In genomic region chr9:109083141-109083540, GRCh38 we compare ENCODE assay signal across 16 cellular contexts.
DNase-seq lines count a peak whose midpoint lies in the region; ATAC-seq, FAIRE-seq and TF ChIP-seq lines count a peak whose summit lies in the region.
"Had no signal": no experiment of that assay in that cellular context is flagged by ENCODE, and none has a peak within 500 bp of the region (broad histone marks: within the 10 kb centered on the region; RNA-seq: fewer than 3 reads in every experiment).

No MANE protein-coding gene starts in this region.

- no peak for TF ChIP-seq CTCF in nephron progenitor cell (IDR thresholded peaks at IDR 0.05)

- H3K9me3 Mint-ChIP-seq in activated T-cell treated with anti-CD3 and anti-CD28 coated beads, Interleukin-2, amount 50 U/mL, for 24 hours, result no peaks in the 10 kb centered on the region
- no peaks in the 10 kb centered on the region for H3K9me3 Mint-ChIP-seq in activated naive CD8-positive, alpha-beta T cell treated with anti-CD3 and anti-CD28 coated beads, Interleukin-2, amount 50 U/mL, for 24 hours
- H3K9me3 Mint-ChIP-seq in nephron progenitor cell, result no peaks in the 10 kb centered on the region

- ATAC-seq in activated naive CD8-positive, alpha-beta T cell treated with anti-CD3 and anti-CD28 coated beads, Interleukin-2, amount 50 U/mL, for 24 hours, result no peak
- ATAC-seq in HG02840 (IDR thresholded peaks at IDR 0.05; ENCODE audit: low FRiP score, unreplicated experiment), result no peak
- ATAC-seq: GM12878 had no signal

- DNase-seq in activated T-cell treated with anti-CD3 and anti-CD28 coated beads, Interleukin-2, amount 50 U/mL, for 24 hours, result no peak
- DNase-seq in activated T-cell treated with anti-CD3 and anti-CD28 coated beads, Interleukin-2, amount 50 U/mL, for 48 hours, result no peak
- DNase-seq in H54 (ENCODE audit: insufficient read length, low spot score) (no peak), nephron progenitor cell (no peak), epidermal melanocyte (ENCODE audit: insufficient read length, low spot score) (no peak)
- no peak for DNase-seq in activated naive CD8-positive, alpha-beta T cell treated with anti-CD3 and anti-CD28 coated beads, Interleukin-2, amount 50 U/mL, for 24 hours
- DNase-seq: 8988T, AML-193, Calu3, DMS 273 treated with DMSO at 0.1 percent for 48 hours, DMS79, H7 had no signal

- H3K4me3 Mint-ChIP-seq in activated T-cell treated with anti-CD3 and anti-CD28 coated beads, Interleukin-2, amount 50 U/mL, for 24 hours, result no peak overlapping the region
- H3K4me3 Mint-ChIP-seq in activated naive CD8-positive, alpha-beta T cell treated with anti-CD3 and anti-CD28 coated beads, Interleukin-2, amount 50 U/mL, for 24 hours, result no peak overlapping the region
- no peak overlapping the region for H3K4me3 Mint-ChIP-seq in nephron progenitor cell

- peak overlapping the region; percentile 4 for H3K27ac Mint-ChIP-seq in activated T-cell treated with anti-CD3 and anti-CD28 coated beads, Interleukin-2, amount 50 U/mL, for 24 hours
- peak overlapping the region; percentile 55 for H3K27ac Mint-ChIP-seq in activated naive CD8-positive, alpha-beta T cell treated with anti-CD3 and anti-CD28 coated beads, Interleukin-2, amount 50 U/mL, for 24 hours
- peak overlapping the region; percentile 53 for H3K27ac Mint-ChIP-seq in nephron progenitor cell

- FAIRE-seq in H54 (lab: Jason Lieb, UNC), result peak; percentile 52
- FAIRE-seq: GM12878, GM18507, HTR-8/SVneo had no signal

- TF ChIP-seq POLR2A in H54 (IDR thresholded peaks at IDR 0.05; ENCODE audit: low read depth, low read length), result no peak

- peaks cover 16% of the 10 kb centered on the region for H3K4me1 Mint-ChIP-seq in activated T-cell treated with anti-CD3 and anti-CD28 coated beads, Interleukin-2, amount 50 U/mL, for 24 hours (ENCODE audit: low read depth)
- H3K4me1 Mint-ChIP-seq in activated naive CD8-positive, alpha-beta T cell treated with anti-CD3 and anti-CD28 coated beads, Interleukin-2, amount 50 U/mL, for 24 hours, result peaks cover 8% of the 10 kb centered on the region
- peaks cover 6% of the 10 kb centered on the region for H3K4me1 Mint-ChIP-seq in nephron progenitor cell

- no peaks in the 10 kb centered on the region for H3K27me3 Mint-ChIP-seq in activated T-cell treated with anti-CD3 and anti-CD28 coated beads, Interleukin-2, amount 50 U/mL, for 24 hours
- H3K27me3 Mint-ChIP-seq in activated naive CD8-positive, alpha-beta T cell treated with anti-CD3 and anti-CD28 coated beads, Interleukin-2, amount 50 U/mL, for 24 hours, result no peaks in the 10 kb centered on the region
- no peaks in the 10 kb centered on the region for H3K27me3 Mint-ChIP-seq in nephron progenitor cell (ENCODE audit: low read depth, poor library complexity)

- peaks cover 85% of the 10 kb centered on the region for H3K36me3 Mint-ChIP-seq in activated T-cell treated with anti-CD3 and anti-CD28 coated beads, Interleukin-2, amount 50 U/mL, for 24 hours (ENCODE audit: low read depth)
- H3K36me3 Mint-ChIP-seq in activated naive CD8-positive, alpha-beta T cell treated with anti-CD3 and anti-CD28 coated beads, Interleukin-2, amount 50 U/mL, for 24 hours (ENCODE audit: low read depth), result peaks cover 63% of the 10 kb centered on the region
- peaks cover 60% of the 10 kb centered on the region for H3K36me3 Mint-ChIP-seq in nephron progenitor cell (ENCODE audit: low read depth)

Comparison
In these comparisons a context has a peak if more than half of its experiments do, and no peak if none do; other contexts are left out.
1. H3K27ac Mint-ChIP-seq: peak in every context shown above with its lines; median percentile 55 in activated naive CD8-positive, alpha-beta T cell treated with anti-CD3 and anti-CD28 coated beads, Interleukin-2, amount 50 U/mL, for 24 hours; 53 in nephron progenitor cell; 4 in activated T-cell treated with anti-CD3 and anti-CD28 coated beads, Interleukin-2, amount 50 U/mL, for 24 hours.